8 cellular contexts compared by ENCODE assay signal in genomic region chr1:206672011-206672688, GRCh38. TPM values are rescaled to one million over a fixed set of nuclear protein-coding genes. Genes with fewer than 3 reads are reported as not detected.
DNase-seq lines count a peak whose midpoint lies in the region; ATAC-seq and TF ChIP-seq lines count a peak whose summit lies in the region.
"Had no signal": no experiment of that assay in that cellular context is flagged by ENCODE, and none has a peak within 500 bp of the region (broad histone marks: within the 10 kb centered on the region; RNA-seq: fewer than 3 reads in every experiment).

No MANE protein-coding gene starts in this region.

- no peak overlapping the region for H4K8ac ChIP-seq in neuronal stem cell (ENCODE audit: low read depth, low read length)

- H3K79me1 ChIP-seq in neuronal stem cell (ENCODE audit: low read depth, low read length), result no peaks in the 10 kb centered on the region

- no peak overlapping the region for H2AK5ac ChIP-seq in neuronal stem cell (ENCODE audit: low read depth, low read length)

- peak; percentile 81 for DNase-seq in NCI-H345 treated with DMSO at 0.1 percent for 48 hours (lab: John Stamatoyannopoulos, UW; ENCODE audit: unreplicated experiment)
- peak; percentile 33 for DNase-seq in fibroblast of the aortic adventitia (ENCODE audit: low read depth)
- DNase-seq in neuronal stem cell (ENCODE audit: low spot score), result no peak
- no peak for DNase-seq in nucleus accumbens (lab: John Stamatoyannopoulos, UW)
- no peak for DNase-seq in inferior parietal cortex (ENCODE audit: extremely low spot score)
- DNase-seq: activated T-cell treated with anti-CD3 and anti-CD28 coated beads, Interleukin-2, amount 50 U/mL, for 1 hour had no signal

- H4K91ac ChIP-seq in neuronal stem cell (ENCODE audit: low read depth, low read length, poor library complexity), result no peak overlapping the region

- H3K27me3 ChIP-seq in HUES48 (ENCODE audit: control insufficient read depth, insufficient read depth, low read length) (no peaks in the 10 kb centered on the region), neuronal stem cell (ENCODE audit: control insufficient read depth in 3 of 3, insufficient read depth in 3 of 3, low read depth in 1 of 3, low read length in 3 of 3) (peaks cover 0 to 61% (median 0%) of the 10 kb centered on the region in 3 experiments)

- H3K4me3 ChIP-seq in HUES48 (ENCODE audit: low read depth, low read length) (no peak overlapping the region), fibroblast of the aortic adventitia (ENCODE audit: low read depth, low read length) (no peak overlapping the region), neuronal stem cell (ENCODE audit: low read length in 2 of 2) (no peak overlapping the region)

- H3K36me3 ChIP-seq in HUES48 (ENCODE audit: control insufficient read depth, insufficient read depth, low read length) (no peaks in the 10 kb centered on the region), neuronal stem cell (replicated peaks in 1 of 2; ENCODE audit: control insufficient read depth in 2 of 2, insufficient read depth in 2 of 2, low read length in 2 of 2) (no peaks in the 10 kb centered on the region)

- H2BK120ac ChIP-seq in neuronal stem cell (ENCODE audit: low read depth, low read length), result no peak overlapping the region

- no peak for ATAC-seq in HG03460 (IDR thresholded peaks at IDR 0.05; ENCODE audit: unreplicated experiment)

- peak overlapping the region; percentile 46 for H3K27ac ChIP-seq in HUES48 (ENCODE audit: low read depth, low read length)
- H3K27ac ChIP-seq in neuronal stem cell (replicated peaks; ENCODE audit: low read length), result peak overlapping the region; percentile 44

- H2BK5ac ChIP-seq in neuronal stem cell (ENCODE audit: low read length), result no peak overlapping the region

- TF ChIP-seq CTCF in fibroblast of the aortic adventitia (IDR thresholded peaks at IDR 0.05; ENCODE audit: insufficient read depth, low read length), result no peak

- H3K18ac ChIP-seq in neuronal stem cell (ENCODE audit: low read length), result no peak overlapping the region

- H2BK15ac ChIP-seq in neuronal stem cell (ENCODE audit: low read length), result no peak overlapping the region

- WGBS in neuronal stem cell (ENCODE audit: extremely low coverage in 2 of 2, insufficient read length in 2 of 2, insufficient replicate concordance in 1 of 2), 2 donors, result no CpG with 5 or more reads among the region's 8 CpGs

- H2BK12ac ChIP-seq in neuronal stem cell (ENCODE audit: low read length), result no peak overlapping the region

- peak overlapping the region; percentile 13 for H3K4me2 ChIP-seq in neuronal stem cell (ENCODE audit: insufficient read depth, low read length, poor library complexity, severe bottlenecking)

- no peak overlapping the region for H3K23ac ChIP-seq in neuronal stem cell (ENCODE audit: low read depth, low read length, poor library complexity)

- no peak overlapping the region for H3K14ac ChIP-seq in neuronal stem cell (ENCODE audit: low read length)

- H3K4me1 ChIP-seq in HUES48 (ENCODE audit: control insufficient read depth, insufficient read depth, low read length) (peaks cover 25% of the 10 kb centered on the region), neuronal stem cell (ENCODE audit: control insufficient read depth in 2 of 2, insufficient read depth in 1 of 2, low read depth in 1 of 2, low read length in 2 of 2) (peaks cover 16 to 27% of the 10 kb centered on the region in 2 donors)

- no peak overlapping the region for H3K4ac ChIP-seq in neuronal stem cell (ENCODE audit: low read length)

- H3K9me3 ChIP-seq in HUES48 (ENCODE audit: control insufficient read depth, insufficient read depth, low read length), result no peaks in the 10 kb centered on the region
- H3K9me3 ChIP-seq in neuronal stem cell (replicated peaks in 1 of 2; ENCODE audit: control insufficient read depth in 2 of 2, insufficient read depth in 1 of 2, low read depth in 1 of 2, low read length in 2 of 2), result no peaks in the 10 kb centered on the region

- no peak overlapping the region for H2AFZ ChIP-seq in neuronal stem cell (ENCODE audit: low read length)

- H3K9ac ChIP-seq in HUES48 (ENCODE audit: low read depth, low read length), result no peak overlapping the region
- H3K9ac ChIP-seq in neuronal stem cell (ENCODE audit: low read depth, low read length, poor library complexity), result no peak overlapping the region

RNA-seq across cellular contexts. Expression of gene MAPKAPK2, which starts 12.6 kb away (rescaled TPM):
- total RNA-seq in fibroblast of the aortic adventitia (ENCODE audit: low replicate concordance), result 18.5 and 31.0 TPM in 2 replicates
- polyA plus RNA-seq in neuronal stem cell (2013, experiment 1 of 2), result 54.3 TPM
- polyA plus RNA-seq in neuronal stem cell (2013, experiment 2 of 2), result 54.2 TPM

RNA-seq across cellular contexts. Expression of gene DYRK3, which starts 36.8 kb away (rescaled TPM):
- total RNA-seq in fibroblast of the aortic adventitia (ENCODE audit: low replicate concordance), result 19.7 and 27.7 TPM in 2 replicates
- 15.3 TPM for polyA plus RNA-seq in neuronal stem cell (2013, experiment 1 of 2)
- polyA plus RNA-seq in neuronal stem cell (2013, experiment 2 of 2), result 15.9 TPM

RNA-seq across cellular contexts. Expression of gene EIF2D, which starts 59.9 kb away (rescaled TPM):
- 33.5 and 42.5 TPM in 2 replicates for total RNA-seq in fibroblast of the aortic adventitia (ENCODE audit: low replicate concordance)
- 36.1 TPM for polyA plus RNA-seq in neuronal stem cell (2013, experiment 1 of 2)
- 34.0 TPM for polyA plus RNA-seq in neuronal stem cell (2013, experiment 2 of 2)

Comparison
In these comparisons a context has a peak if more than half of its experiments do, and no peak if none do; other contexts are left out.
1. DNase-seq: peak in NCI-H345 treated with DMSO at 0.1 percent for 48 hours (single experiment) and fibroblast of the aortic adventitia (single experiment); none in neuronal stem cell (single experiment), nucleus accumbens (0 of 56) and inferior parietal cortex (single experiment).